20 cellular contexts compared by ENCODE assay signal in the genomic region with DNA sequence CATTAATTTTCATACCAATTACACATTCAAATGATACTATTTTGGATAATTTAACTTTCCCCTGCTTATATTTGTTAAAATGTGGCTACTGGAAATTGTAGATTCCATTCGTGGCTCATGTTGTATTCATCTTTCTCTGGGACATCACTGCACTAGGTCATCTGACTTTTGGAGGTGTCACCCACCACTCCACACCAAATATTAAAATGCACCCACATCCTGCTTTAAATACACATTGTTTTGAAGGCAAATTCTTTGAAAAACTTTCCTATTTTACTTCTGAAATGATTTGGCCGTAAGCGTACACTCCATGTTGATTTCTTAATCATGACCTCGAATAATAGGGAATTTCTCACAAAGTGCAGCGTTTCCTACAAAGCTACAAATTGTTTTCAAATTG.
DNase-seq lines count a peak whose midpoint lies in the region; ATAC-seq and TF ChIP-seq lines count a peak whose summit lies in the region.
"Had no signal": no experiment of that assay in that cellular context is flagged by ENCODE, and none has a peak within 500 bp of the region (broad histone marks: within the 10 kb centered on the region; RNA-seq: fewer than 3 reads in every experiment).

No MANE protein-coding gene starts in this region.

- TF ChIP-seq CTCF in OCI-LY1 (IDR thresholded peaks at IDR 0.05; ENCODE audit: low read length): no peak
- TF ChIP-seq CTCF in RWPE1 (conservative IDR thresholded peaks at IDR 0.05; ENCODE audit: low read depth): no peak

- H2AFZ ChIP-seq in OCI-LY1 (ENCODE audit: low read length): no peak overlapping the region
- H2AFZ ChIP-seq: PC-9 had no signal

- H3K4me2 ChIP-seq in OCI-LY1 (ENCODE audit: low read length): peak overlapping the region; percentile 26; the same call in 1 of the 2 replicates
- H3K4me2 ChIP-seq: PC-9 had no signal

- no peaks in the 10 kb centered on the region for H3K27me3 Mint-ChIP-seq in activated naive CD4-positive, alpha-beta T cell treated with anti-CD3 and anti-CD28 coated beads, Interleukin-2, amount 50 U/mL, for 24 hours
- H3K27me3 Mint-ChIP-seq in central memory CD8-positive, alpha-beta T cell: no peaks in the 10 kb centered on the region
- H3K27me3 Mint-ChIP-seq in stimulated activated memory B cell treated with anti-CD40 and anti-IgM and Interleukin-4, amounts not matched to agents 10 μg/mL and 1 μg/mL and 100 μg/mL, for 72 hours: no peaks in the 10 kb centered on the region
- H3K27me3 Mint-ChIP-seq: activated naive CD8-positive, alpha-beta T cell; stimulated activated naive CD8-positive, alpha-beta T cell treated with anti-CD3 and anti-CD28 coated beads, Interleukin-15, Interleukin-2, amounts not matched to agents 100 ng/mL and 50 ng/mL, for 24 hours had no signal

- no peak overlapping the region for H3K4me3 Mint-ChIP-seq in activated naive CD4-positive, alpha-beta T cell treated with anti-CD3 and anti-CD28 coated beads, Interleukin-2, amount 50 U/mL, for 24 hours
- H3K4me3 Mint-ChIP-seq in central memory CD8-positive, alpha-beta T cell: no peak overlapping the region
- H3K4me3 Mint-ChIP-seq in stimulated activated memory B cell treated with anti-CD40 and anti-IgM and Interleukin-4, amounts not matched to agents 10 μg/mL and 1 μg/mL and 100 μg/mL, for 72 hours: no peak overlapping the region
- H3K4me3 Mint-ChIP-seq: activated naive CD8-positive, alpha-beta T cell; H9; stimulated activated naive CD8-positive, alpha-beta T cell treated with anti-CD3 and anti-CD28 coated beads, Interleukin-15, Interleukin-2, amounts not matched to agents 100 ng/mL and 50 ng/mL, for 24 hours had no signal

- POLR2A ChIA-PET in RWPE1 (lab: Yijun Ruan, JAX; ENCODE audit: low non-redundant PET): no interaction called here

- H3K9me3 Mint-ChIP-seq in activated naive CD4-positive, alpha-beta T cell treated with anti-CD3 and anti-CD28 coated beads, Interleukin-2, amount 50 U/mL, for 24 hours: no peaks in the 10 kb centered on the region
- no peaks in the 10 kb centered on the region for H3K9me3 Mint-ChIP-seq in central memory CD8-positive, alpha-beta T cell
- no peaks in the 10 kb centered on the region for H3K9me3 Mint-ChIP-seq in stimulated activated memory B cell treated with anti-CD40 and anti-IgM and Interleukin-4, amounts not matched to agents 10 μg/mL and 1 μg/mL and 100 μg/mL, for 72 hours
- H3K9me3 Mint-ChIP-seq: H9; stimulated activated naive CD8-positive, alpha-beta T cell treated with anti-CD3 and anti-CD28 coated beads, Interleukin-15, Interleukin-2, amounts not matched to agents 100 ng/mL and 50 ng/mL, for 24 hours had no signal

- H3K4me3 ChIP-seq in OCI-LY1 (ENCODE audit: low read depth, low read length, poor library complexity, severe bottlenecking): no peak overlapping the region
- H3K4me3 ChIP-seq: ascending aorta, colonic mucosa, PC-9, spleen, thoracic aorta, uterus had no signal

- H3F3A ChIP-seq in OCI-LY1 (ENCODE audit: insufficient read depth, low read length): 0 out of 2 replicates have a peak, but pooled peaks cover 4% of the 10 kb centered on the region

- H3K4me1 Mint-ChIP-seq in activated naive CD4-positive, alpha-beta T cell treated with anti-CD3 and anti-CD28 coated beads, Interleukin-2, amount 50 U/mL, for 24 hours: peaks cover 19% of the 10 kb centered on the region
- peaks cover 32% of the 10 kb centered on the region for H3K4me1 Mint-ChIP-seq in central memory CD8-positive, alpha-beta T cell
- H3K4me1 Mint-ChIP-seq in stimulated activated memory B cell treated with anti-CD40 and anti-IgM and Interleukin-4, amounts not matched to agents 10 μg/mL and 1 μg/mL and 100 μg/mL, for 72 hours: no peaks in the 10 kb centered on the region

- H3K27me3 ChIP-seq in OCI-LY1 (ENCODE audit: insufficient read depth, low read length): no peaks in the 10 kb centered on the region
- H3K27me3 ChIP-seq: ascending aorta, colonic mucosa, spleen, uterus had no signal

- peak overlapping the region; percentile 91 for H3K27ac ChIP-seq in OCI-LY1 (ENCODE audit: low read depth, low read length, poor library complexity, severe bottlenecking)
- H3K27ac ChIP-seq in RWPE1: no peak overlapping the region
- H3K27ac ChIP-seq: ascending aorta, PC-9, thoracic aorta, uterus, VCaP had no signal

- no peaks in the 10 kb centered on the region for H3K9me3 ChIP-seq in OCI-LY1 (ENCODE audit: low read length)
- H3K9me3 ChIP-seq: ascending aorta, colonic mucosa, spleen, thoracic aorta, uterus had no signal

- no peak for DNase-seq in activated naive CD4-positive, alpha-beta T cell treated with anti-CD3 and anti-CD28 coated beads, Interleukin-2, amount 50 U/mL, for 16 hours
- no peak for DNase-seq in central memory CD8-positive, alpha-beta T cell (ENCODE audit: low spot score in 2 of 2)
- DNase-seq in NOMO-1 (lab: John Stamatoyannopoulos, UW; ENCODE audit: unreplicated experiment in 2 of 2) (no peak), RWPE1 (ENCODE audit: low spot score) (no peak)
- DNase-seq: NCI-H1417 treated with DMSO at 0.1 percent for 48 hours, NCI-H524 treated with DMSO at 0.1 percent for 48 hours had no signal

- peak overlapping the region; percentile 46 for H3K27ac Mint-ChIP-seq in activated naive CD4-positive, alpha-beta T cell treated with anti-CD3 and anti-CD28 coated beads, Interleukin-2, amount 50 U/mL, for 24 hours
- H3K27ac Mint-ChIP-seq in central memory CD8-positive, alpha-beta T cell (ENCODE audit: low read depth): peak overlapping the region; percentile 44
- no peak overlapping the region for H3K27ac Mint-ChIP-seq in stimulated activated memory B cell treated with anti-CD40 and anti-IgM and Interleukin-4, amounts not matched to agents 10 μg/mL and 1 μg/mL and 100 μg/mL, for 72 hours
- H3K27ac Mint-ChIP-seq: H9; stimulated activated naive CD8-positive, alpha-beta T cell treated with anti-CD3 and anti-CD28 coated beads, Interleukin-15, Interleukin-2, amounts not matched to agents 100 ng/mL and 50 ng/mL, for 24 hours had no signal

- H3K4me1 ChIP-seq in OCI-LY1 (ENCODE audit: insufficient read depth, low read length, severe bottlenecking): peaks cover 59% of the 10 kb centered on the region
- H3K4me1 ChIP-seq: ascending aorta, uterus had no signal

- H3K36me3 ChIP-seq in OCI-LY1 (ENCODE audit: insufficient read depth, low read length): peaks cover 35% of the 10 kb centered on the region
- H3K36me3 ChIP-seq: colonic mucosa, uterus had no signal

- H4K20me1 ChIP-seq in OCI-LY1 (ENCODE audit: insufficient read depth, low read length): no peaks in the 10 kb centered on the region

- ATAC-seq in central memory CD8-positive, alpha-beta T cell (replicated peaks; ENCODE audit: extremely low read depth, poor library complexity, severe bottlenecking): peak; percentile 53
- no peak for ATAC-seq in HG02588 (IDR thresholded peaks at IDR 0.05; ENCODE audit: unreplicated experiment)
- ATAC-seq in stimulated activated memory B cell treated with anti-CD40 and anti-IgM and Interleukin-4, amounts not matched to agents 10 μg/mL and 1 μg/mL and 100 μg/mL, for 72 hours: no peak

- H3K9ac ChIP-seq in OCI-LY1 (ENCODE audit: low read length): peak overlapping the region; percentile 47; the same call in 1 of the 2 replicates

- CTCF ChIA-PET in RWPE1 (lab: Yijun Ruan, JAX): interaction anchor here (0.6 to 2.2 kb wide), 6 partner anchors 17 to 844 kb away, joined by 3 to 14 read pairs (median 4); no protein-coding TSS in a partner anchor

- H3K36me3 Mint-ChIP-seq in activated naive CD4-positive, alpha-beta T cell treated with anti-CD3 and anti-CD28 coated beads, Interleukin-2, amount 50 U/mL, for 24 hours: no peaks in the 10 kb centered on the region
- H3K36me3 Mint-ChIP-seq in central memory CD8-positive, alpha-beta T cell (ENCODE audit: insufficient read depth): peaks cover 35% of the 10 kb centered on the region
- H3K36me3 Mint-ChIP-seq in stimulated activated memory B cell treated with anti-CD40 and anti-IgM and Interleukin-4, amounts not matched to agents 10 μg/mL and 1 μg/mL and 100 μg/mL, for 72 hours: peaks cover 17% of the 10 kb centered on the region
- H3K36me3 Mint-ChIP-seq: activated naive CD8-positive, alpha-beta T cell had no signal

- no peaks in the 10 kb centered on the region for H3K79me2 ChIP-seq in OCI-LY1 (ENCODE audit: insufficient read depth, low read length)

- H3K9me2 ChIP-seq in OCI-LY1 (ENCODE audit: low read depth, low read length): no peaks in the 10 kb centered on the region
